Comparison of ENCODE assay signal across 35 cellular contexts in genomic region chr5:69202497-69202896, GRCh38.
"Had no signal": no experiment of that assay in that cellular context is flagged by ENCODE, and none has a peak within 500 bp of the region (broad histone marks: within the 10 kb centered on the region; RNA-seq: fewer than 3 reads in every experiment).

No MANE protein-coding gene starts in this region.

- H3K36me3 ChIP-seq: ascending aorta, Peyer's patch had no signal

- H3K4me3 ChIP-seq: ascending aorta, Peyer's patch, SJSA1 had no signal

- DNase-seq: activated CD4-positive, alpha-beta memory T cell treated with anti-CD3 and anti-CD28 coated beads, Interleukin-2, amount 10 ng/mL, durations not matched to agents 7 days and 5 days; activated CD4-positive, alpha-beta T cell treated with anti-CD3 and anti-CD28 coated beads for 1 hour; activated CD4-positive, alpha-beta T cell treated with anti-CD3 and anti-CD28 coated beads for 48 hours; activated CD4-positive, CD25-positive, alpha-beta regulatory T cell; activated effector memory CD4-positive, alpha-beta T cell treated with anti-CD3 and anti-CD28 coated beads, Interleukin-2, amount 50 U/mL, for 16 hours; activated naive CD4-positive, alpha-beta T cell; activated naive CD4-positive, alpha-beta T cell treated with anti-CD3 and anti-CD28 coated beads, Interleukin-2, amount 50 U/mL, for 16 hours; activated naive CD8-positive, alpha-beta T cell treated with anti-CD3 and anti-CD28 coated beads for 36 hours; activated T-cell treated with anti-CD3 and anti-CD28 coated beads, Interleukin-2, amount 50 U/mL, for 1 hour; activated T-cell treated with anti-CD3 and anti-CD28 coated beads, Interleukin-2, amount 50 U/mL, for 72 hours; amygdala; caudate nucleus; cerebellar nuclear complex; MM.1S; MV-4-11; NCI-H1092; NCI-H1417; NCI-H146; NCI-H187; NCI-H2029 treated with DMSO at 0.1 percent for 48 hours; NCI-H2107; NCI-H2171; NCI-H510A; NCI-H526; NCI-H748 treated with DMSO at 0.1 percent for 48 hours; NK-92 treated with Interleukin-12 subunit alpha and Interleukin-12 subunit beta, amount 100 ng/mL, for 24 hours; PC-3; Peyer's patch; RPMI8226; SHP77 treated with DMSO at 0.1 percent for 48 hours; T1000; WERI-Rb-1 had no signal

- H3K4me2 ChIP-seq: KMS-11 had no signal

- H3K9ac ChIP-seq: KMS-11 had no signal

- H3K4me1 ChIP-seq: ascending aorta, Peyer's patch had no signal

- H3K9me3 ChIP-seq: ascending aorta, Peyer's patch, SJSA1 had no signal

- H3K27ac ChIP-seq: ascending aorta, KMS-11, Peyer's patch, SJSA1, WERI-Rb-1 had no signal

- H3K27me3 ChIP-seq: ascending aorta, Peyer's patch, SJSA1 had no signal
